In genomic region chr19:48619692-48620565, GRCh38 we compare ENCODE assay signal across 8 cellular contexts. TPM values are rescaled to one million over a fixed set of nuclear protein-coding genes. Genes with fewer than 3 reads are reported as not detected.
A peak's percentile ranks its signal among the peaks of the same experiment; 100 is the strongest.
DNase-seq lines count a peak whose midpoint lies in the region; ATAC-seq and TF ChIP-seq lines count a peak whose summit lies in the region.

No MANE protein-coding gene starts in this region.

- TF ChIP-seq CTCF in Loucy (conservative IDR thresholded peaks at IDR 0.05; ENCODE audit: low read length), result no peak; the same call in 1 of the 2 replicates
- TF ChIP-seq CTCF in coronary artery (IDR thresholded peaks at IDR 0.05), result no peak

- H3K27ac ChIP-seq in BLaER1, result peak overlapping the region; percentile 90
- H3K27ac ChIP-seq in coronary artery, result peak overlapping the region; percentile 91 to 95

- H3K4me3 Mint-ChIP-seq in naive thymus-derived CD8-positive, alpha-beta T cell, result peak overlapping the region; percentile 94 to 99 (median 96)

- H3K27me3 Mint-ChIP-seq in naive thymus-derived CD8-positive, alpha-beta T cell, result no peaks in the 10 kb centered on the region

- peak overlapping the region; percentile 95 for H3K4me2 ChIP-seq in BLaER1
- H3K4me2 ChIP-seq in Loucy (ENCODE audit: low read depth, low read length, poor library complexity, severe bottlenecking), result peak overlapping the region; percentile 88

- POLR2A ChIA-PET in naive thymus-derived CD8-positive, alpha-beta T cell (lab: Charles Lee), result interaction anchor here (0.6 to 5.4 kb wide), 27 partner anchors 9 to 875 kb away, joined by 3 to 70 read pairs (median 6); partner anchors contain the start of genes CA11, DBP, GYS1 and KDELR1

- no peaks in the 10 kb centered on the region for H3F3A ChIP-seq in Loucy (ENCODE audit: low read depth)

- peaks cover 32 to 71% (median 54%) of the 10 kb centered on the region in 4 donors for H3K4me1 Mint-ChIP-seq in naive thymus-derived CD8-positive, alpha-beta T cell

- peak overlapping the region; percentile 61 for H2AFZ ChIP-seq in Loucy (ENCODE audit: low read length)

- H3K79me2 ChIP-seq in Loucy (ENCODE audit: insufficient read depth, low read length), result peaks cover 60% of the 10 kb centered on the region

- peaks cover 32% of the 10 kb centered on the region for H3K36me3 ChIP-seq in BLaER1
- peaks cover 31% of the 10 kb centered on the region; the same call in 1 of the 2 replicates for H3K36me3 ChIP-seq in Loucy (ENCODE audit: insufficient read depth, low read length)

- H4K20me1 ChIP-seq in BLaER1 (peaks cover 41% of the 10 kb centered on the region), Loucy (ENCODE audit: insufficient read depth, low read length, poor library complexity, severe bottlenecking) (peaks cover 42% of the 10 kb centered on the region)

- no peak for ATAC-seq in naive thymus-derived CD8-positive, alpha-beta T cell
- ATAC-seq in HG03280 (IDR thresholded peaks at IDR 0.05; ENCODE audit: unreplicated experiment), result no peak

- H3K27me3 ChIP-seq in BLaER1 (no peaks in the 10 kb centered on the region), Loucy (ENCODE audit: insufficient read depth, low read length, poor library complexity, severe bottlenecking) (peaks cover 8% of the 10 kb centered on the region)

- H3K9me2 ChIP-seq in Loucy (replicated peaks; ENCODE audit: low read depth, low read length), result no peaks in the 10 kb centered on the region

- peak overlapping the region; percentile 87 for H3K9ac ChIP-seq in BLaER1
- peak overlapping the region; percentile 92 for H3K9ac ChIP-seq in Loucy (ENCODE audit: low read depth, low read length, poor library complexity, severe bottlenecking)

- no peaks in the 10 kb centered on the region for H3K9me3 ChIP-seq in BLaER1
- H3K9me3 ChIP-seq in Loucy (ENCODE audit: insufficient read depth, low read depth, low read length), result no peaks in the 10 kb centered on the region

- DNase-seq in coronary artery (ENCODE audit: low spot score) (no peak), DMS153 (lab: John Stamatoyannopoulos, UW) (no peak), hypothalamus (lab: John Stamatoyannopoulos, UW) (no peak)
- no peak for DNase-seq in naive thymus-derived CD8-positive, alpha-beta T cell
- DNase-seq in activated CD8-positive, alpha-beta memory T cell treated with anti-CD3 and anti-CD28 coated beads, Interleukin-2, amount 50 U/mL, for 4 hours, result no peak

- peak overlapping the region; percentile 85 for H3K4me3 ChIP-seq in BLaER1
- H3K4me3 ChIP-seq in Loucy (ENCODE audit: low read length, poor library complexity, severe bottlenecking), result peak overlapping the region; percentile 90
- peak overlapping the region; percentile 92 for H3K4me3 ChIP-seq in coronary artery

- H3K4me1 ChIP-seq in BLaER1, result peaks cover 68% of the 10 kb centered on the region
- H3K4me1 ChIP-seq in Loucy (ENCODE audit: insufficient read depth, low read length, poor library complexity, severe bottlenecking), result peaks cover 42% of the 10 kb centered on the region

- H3K9me3 Mint-ChIP-seq in naive thymus-derived CD8-positive, alpha-beta T cell, result no peaks in the 10 kb centered on the region

- H3K36me3 Mint-ChIP-seq in naive thymus-derived CD8-positive, alpha-beta T cell, result peaks cover 0 to 40% (median 15%) of the 10 kb centered on the region in 3 donors

- H3K27ac Mint-ChIP-seq in naive thymus-derived CD8-positive, alpha-beta T cell, result peak overlapping the region; percentile 94 to 99 (median 98)

RNA-seq across cellular contexts. Expression of gene SPHK2, which starts 0.6 kb away (rescaled TPM):
- 10 to 100 TPM; 39.1 to 40.4 TPM for total RNA-seq in naive thymus-derived CD8-positive, alpha-beta T cell
- polyA plus RNA-seq in naive thymus-derived CD8-positive, alpha-beta T cell, result 1 to 10 TPM; 7.5 to 9.1 (median 8.3) TPM

RNA-seq across cellular contexts. Expression of gene RPL18, which starts 1.0 kb away (rescaled TPM):
- 1,000 to 10,000 TPM; 2,380 to 2,437 TPM for total RNA-seq in naive thymus-derived CD8-positive, alpha-beta T cell
- polyA plus RNA-seq in naive thymus-derived CD8-positive, alpha-beta T cell, result 1,000 to 10,000 TPM; 2,610 to 3,008 (median 2,848) TPM

RNA-seq across cellular contexts. Expression of gene FAM83E, which starts 5.1 kb away (rescaled TPM):
- total RNA-seq in naive thymus-derived CD8-positive, alpha-beta T cell, result 1 to 10 TPM; 8.0 TPM
- polyA plus RNA-seq in naive thymus-derived CD8-positive, alpha-beta T cell, result not detected

RNA-seq across cellular contexts. Expression of gene SPACA4, which starts 13.4 kb away (rescaled TPM):
- total RNA-seq in naive thymus-derived CD8-positive, alpha-beta T cell, result not detected
- not detected for polyA plus RNA-seq in naive thymus-derived CD8-positive, alpha-beta T cell

RNA-seq across cellular contexts. Expression of gene DBP, which starts 17.2 kb away (rescaled TPM):
- total RNA-seq in naive thymus-derived CD8-positive, alpha-beta T cell, result 10 to 100 TPM; 63.1 to 66.6 TPM
- 10 to 100 TPM; 37.5 to 97.8 (median 63.1) TPM for polyA plus RNA-seq in naive thymus-derived CD8-positive, alpha-beta T cell
